ENCODE assay signal across 1 cellular context in the genomic region with DNA sequence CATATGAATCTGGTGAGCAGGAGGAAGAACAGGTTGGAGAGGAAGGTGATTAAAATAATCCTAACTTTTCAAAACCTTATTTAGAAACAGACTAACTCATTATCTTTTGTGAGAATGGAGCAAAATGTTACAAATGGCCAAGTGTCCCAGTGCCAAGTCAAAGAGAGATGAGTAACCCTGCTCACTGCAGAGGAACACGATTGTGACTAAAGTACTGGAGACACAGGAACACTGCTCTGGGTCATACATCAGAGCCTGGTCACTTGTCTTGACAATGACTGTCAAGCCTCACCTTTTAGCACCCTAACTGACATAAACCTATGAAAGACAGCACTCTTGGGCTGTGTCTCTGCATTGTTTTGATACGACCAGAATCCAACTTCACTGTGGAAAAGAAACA.
TF ChIP-seq lines count a peak whose summit lies in the region.

No MANE protein-coding gene starts in this region.

TF ChIP-seq in HepG2, 621 proteins besides CTCF, POLR2A, EP300 and RAD21 (continued from another document):
- TF ChIP-seq, protein P1, sequence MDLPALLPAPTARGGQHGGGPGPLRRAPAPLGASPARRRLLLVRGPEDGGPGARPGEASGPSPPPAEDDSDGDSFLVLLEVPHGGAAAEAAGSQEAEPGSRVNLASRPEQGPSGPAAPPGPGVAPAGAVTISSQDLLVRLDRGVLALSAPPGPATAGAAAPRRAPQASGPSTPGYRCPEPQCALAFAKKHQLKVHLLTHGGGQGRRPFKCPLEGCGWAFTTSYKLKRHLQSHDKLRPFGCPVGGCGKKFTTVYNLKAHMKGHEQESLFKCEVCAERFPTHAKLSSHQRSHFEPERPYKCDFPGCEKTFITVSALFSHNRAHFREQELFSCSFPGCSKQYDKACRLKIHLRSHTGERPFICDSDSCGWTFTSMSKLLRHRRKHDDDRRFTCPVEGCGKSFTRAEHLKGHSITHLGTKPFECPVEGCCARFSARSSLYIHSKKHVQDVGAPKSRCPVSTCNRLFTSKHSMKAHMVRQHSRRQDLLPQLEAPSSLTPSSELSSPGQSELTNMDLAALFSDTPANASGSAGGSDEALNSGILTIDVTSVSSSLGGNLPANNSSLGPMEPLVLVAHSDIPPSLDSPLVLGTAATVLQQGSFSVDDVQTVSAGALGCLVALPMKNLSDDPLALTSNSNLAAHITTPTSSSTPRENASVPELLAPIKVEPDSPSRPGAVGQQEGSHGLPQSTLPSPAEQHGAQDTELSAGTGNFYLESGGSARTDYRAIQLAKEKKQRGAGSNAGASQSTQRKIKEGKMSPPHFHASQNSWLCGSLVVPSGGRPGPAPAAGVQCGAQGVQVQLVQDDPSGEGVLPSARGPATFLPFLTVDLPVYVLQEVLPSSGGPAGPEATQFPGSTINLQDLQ (CRISPR knock-in tag; IDR thresholded peaks at IDR 0.05), result no peak
- no peak for TF ChIP-seq MEIS2 (CRISPR knock-in tag; IDR thresholded peaks at IDR 0.05)
- no peak for TF ChIP-seq TARDBP (CRISPR knock-in tag; IDR thresholded peaks at IDR 0.05)
- TF ChIP-seq ISL2 (CRISPR knock-in tag; IDR thresholded peaks at IDR 0.05), result no peak
- no peak for TF ChIP-seq JARID2 (CRISPR knock-in tag; IDR thresholded peaks at IDR 0.05; ENCODE audit: insufficient replicate concordance)
- TF ChIP-seq, protein P2, sequence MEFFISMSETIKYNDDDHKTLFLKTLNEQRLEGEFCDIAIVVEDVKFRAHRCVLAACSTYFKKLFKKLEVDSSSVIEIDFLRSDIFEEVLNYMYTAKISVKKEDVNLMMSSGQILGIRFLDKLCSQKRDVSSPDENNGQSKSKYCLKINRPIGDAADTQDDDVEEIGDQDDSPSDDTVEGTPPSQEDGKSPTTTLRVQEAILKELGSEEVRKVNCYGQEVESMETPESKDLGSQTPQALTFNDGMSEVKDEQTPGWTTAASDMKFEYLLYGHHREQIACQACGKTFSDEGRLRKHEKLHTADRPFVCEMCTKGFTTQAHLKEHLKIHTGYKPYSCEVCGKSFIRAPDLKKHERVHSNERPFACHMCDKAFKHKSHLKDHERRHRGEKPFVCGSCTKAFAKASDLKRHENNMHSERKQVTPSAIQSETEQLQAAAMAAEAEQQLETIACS (CRISPR knock-in tag; IDR thresholded peaks at IDR 0.05), result no peak
- TF ChIP-seq, protein P3, sequence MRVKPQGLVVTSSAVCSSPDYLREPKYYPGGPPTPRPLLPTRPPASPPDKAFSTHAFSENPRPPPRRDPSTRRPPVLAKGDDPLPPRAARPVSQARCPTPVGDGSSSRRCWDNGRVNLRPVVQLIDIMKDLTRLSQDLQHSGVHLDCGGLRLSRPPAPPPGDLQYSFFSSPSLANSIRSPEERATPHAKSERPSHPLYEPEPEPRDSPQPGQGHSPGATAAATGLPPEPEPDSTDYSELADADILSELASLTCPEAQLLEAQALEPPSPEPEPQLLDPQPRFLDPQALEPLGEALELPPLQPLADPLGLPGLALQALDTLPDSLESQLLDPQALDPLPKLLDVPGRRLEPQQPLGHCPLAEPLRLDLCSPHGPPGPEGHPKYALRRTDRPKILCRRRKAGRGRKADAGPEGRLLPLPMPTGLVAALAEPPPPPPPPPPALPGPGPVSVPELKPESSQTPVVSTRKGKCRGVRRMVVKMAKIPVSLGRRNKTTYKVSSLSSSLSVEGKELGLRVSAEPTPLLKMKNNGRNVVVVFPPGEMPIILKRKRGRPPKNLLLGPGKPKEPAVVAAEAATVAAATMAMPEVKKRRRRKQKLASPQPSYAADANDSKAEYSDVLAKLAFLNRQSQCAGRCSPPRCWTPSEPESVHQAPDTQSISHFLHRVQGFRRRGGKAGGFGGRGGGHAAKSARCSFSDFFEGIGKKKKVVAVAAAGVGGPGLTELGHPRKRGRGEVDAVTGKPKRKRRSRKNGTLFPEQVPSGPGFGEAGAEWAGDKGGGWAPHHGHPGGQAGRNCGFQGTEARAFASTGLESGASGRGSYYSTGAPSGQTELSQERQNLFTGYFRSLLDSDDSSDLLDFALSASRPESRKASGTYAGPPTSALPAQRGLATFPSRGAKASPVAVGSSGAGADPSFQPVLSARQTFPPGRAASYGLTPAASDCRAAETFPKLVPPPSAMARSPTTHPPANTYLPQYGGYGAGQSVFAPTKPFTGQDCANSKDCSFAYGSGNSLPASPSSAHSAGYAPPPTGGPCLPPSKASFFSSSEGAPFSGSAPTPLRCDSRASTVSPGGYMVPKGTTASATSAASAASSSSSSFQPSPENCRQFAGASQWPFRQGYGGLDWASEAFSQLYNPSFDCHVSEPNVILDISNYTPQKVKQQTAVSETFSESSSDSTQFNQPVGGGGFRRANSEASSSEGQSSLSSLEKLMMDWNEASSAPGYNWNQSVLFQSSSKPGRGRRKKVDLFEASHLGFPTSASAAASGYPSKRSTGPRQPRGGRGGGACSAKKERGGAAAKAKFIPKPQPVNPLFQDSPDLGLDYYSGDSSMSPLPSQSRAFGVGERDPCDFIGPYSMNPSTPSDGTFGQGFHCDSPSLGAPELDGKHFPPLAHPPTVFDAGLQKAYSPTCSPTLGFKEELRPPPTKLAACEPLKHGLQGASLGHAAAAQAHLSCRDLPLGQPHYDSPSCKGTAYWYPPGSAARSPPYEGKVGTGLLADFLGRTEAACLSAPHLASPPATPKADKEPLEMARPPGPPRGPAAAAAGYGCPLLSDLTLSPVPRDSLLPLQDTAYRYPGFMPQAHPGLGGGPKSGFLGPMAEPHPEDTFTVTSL (CRISPR knock-in tag; IDR thresholded peaks at IDR 0.05; ENCODE audit: borderline replicate concordance), result no peak
- no peak for TF ChIP-seq PTBP1 (IDR thresholded peaks at IDR 0.05; ENCODE audit: low read depth, low read length, poor library complexity, severe bottlenecking)
- no peak for TF ChIP-seq ZNF24 (IDR thresholded peaks at IDR 0.05)
- TF ChIP-seq ZNF264 (CRISPR knock-in tag; IDR thresholded peaks at IDR 0.05), result no peak
- TF ChIP-seq CBFB (CRISPR knock-in tag; IDR thresholded peaks at IDR 0.05), result no peak
TF ChIP-seq in HepG2: peak in this region for 0.
